ENCODE assay signal across 8 cellular contexts in the genomic region with DNA sequence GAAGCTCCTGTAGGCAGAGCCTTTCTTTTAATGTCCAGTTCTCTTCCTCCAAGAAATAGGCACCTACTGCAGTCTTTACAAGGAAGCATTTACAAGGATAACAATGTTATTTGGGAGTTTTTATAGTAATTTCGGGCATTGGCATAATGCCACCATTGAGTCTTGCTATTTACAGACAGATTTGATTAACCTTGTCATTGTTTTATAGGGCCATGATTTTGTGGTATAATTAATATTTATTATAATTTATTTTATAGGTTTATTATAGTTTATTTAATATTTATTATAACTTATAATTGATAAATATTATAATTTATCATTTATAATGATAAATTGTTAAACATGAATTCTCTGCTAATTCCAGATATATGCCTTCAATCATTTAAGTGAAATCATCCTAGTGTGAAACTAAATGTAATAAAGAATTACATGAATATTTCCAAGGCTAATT. TPM values are rescaled to one million over a fixed set of nuclear protein-coding genes. Genes with fewer than 3 reads are reported as not detected.
DNase-seq lines count a peak whose midpoint lies in the region; ATAC-seq and TF ChIP-seq lines count a peak whose summit lies in the region.

No MANE protein-coding gene starts in this region.

- no peaks in the 10 kb centered on the region for H3K36me3 ChIP-seq in PC-3 (ENCODE audit: low read depth, low read length)

- TF ChIP-seq POLR2A in GM18505 (IDR thresholded peaks at IDR 0.05; ENCODE audit: borderline replicate concordance, extremely low read depth, insufficient read depth, insufficient read length): no peak

- intact Hi-C loops in PC-3 (cut with micrococcal nuclease): no loop called here
- intact Hi-C loops in head of caudate nucleus (cut with DNase I): no loop called here

- no peaks in the 10 kb centered on the region for H3K9me3 ChIP-seq in PC-3 (ENCODE audit: low read length)

- H3K4me3 ChIP-seq in PC-3 (ENCODE audit: low read length) (peak overlapping the region; percentile 98), retinal pigment epithelial cell (ENCODE audit: low read length) (peak overlapping the region; percentile 81)

- H3K4me1 ChIP-seq in PC-3 (ENCODE audit: insufficient read depth, low read length): peaks cover 8% of the 10 kb centered on the region

- H3K27ac ChIP-seq in PC-3 (ENCODE audit: low read length): peak overlapping the region; percentile 41; the same call in 1 of the 2 replicates
- peak overlapping the region; percentile 48 for H3K27ac ChIP-seq in epithelial cell of prostate

- POLR2A ChIA-PET in PC-3 (lab: Charles Lee; ENCODE audit: unreplicated experiment): no interaction called here

- CTCF ChIA-PET in PC-3 (lab: Charles Lee): no interaction called here

- H3K27me3 ChIP-seq in PC-3 (ENCODE audit: low read length): no peaks in the 10 kb centered on the region

- ATAC-seq in GM18505 (IDR thresholded peaks at IDR 0.05; ENCODE audit: unreplicated experiment) (peak; percentile 1), PC-3 (no peak), GM21515 (IDR thresholded peaks at IDR 0.05; ENCODE audit: unreplicated experiment) (no peak)

- H3F3A ChIP-seq in PC-3 (ENCODE audit: low read length, unreplicated experiment): no peaks in the 10 kb centered on the region

- H2AFZ ChIP-seq in PC-3 (ENCODE audit: low read length): peak overlapping the region; percentile 91

- peak overlapping the region; percentile 85 for H3K4me2 ChIP-seq in PC-3 (ENCODE audit: low read length)

- BruUV-seq in PC-3 (replicated peaks; lab: Mats Ljungman, UMichigan): TSS peak; percentile 44

- H4K20me1 ChIP-seq in PC-3 (ENCODE audit: low read length): no peaks in the 10 kb centered on the region

- H3K9me2 ChIP-seq in PC-3 (replicated peaks; ENCODE audit: low read length): no peaks in the 10 kb centered on the region

- no peak for TF ChIP-seq CTCF in PC-3 (conservative IDR thresholded peaks at IDR 0.05; ENCODE audit: low read depth, low read length)
- no peak for TF ChIP-seq CTCF in retinal pigment epithelial cell (conservative IDR thresholded peaks at IDR 0.05; ENCODE audit: low read depth, low read length)

- H3K9ac ChIP-seq in PC-3 (ENCODE audit: low read length): no peak overlapping the region

- DNase-seq in PC-3 (no peak), epithelial cell of prostate (ENCODE audit: low read depth, low spot score) (no peak), retinal pigment epithelial cell (ENCODE audit: low read depth) (no peak), NCI-H345 treated with DMSO at 0.1 percent for 48 hours (lab: John Stamatoyannopoulos, UW; ENCODE audit: unreplicated experiment) (no peak), head of caudate nucleus (no peak), medulla oblongata (ENCODE audit: extremely low spot score) (no peak)

- H3K79me2 ChIP-seq in PC-3 (ENCODE audit: low read length): peaks cover 29% of the 10 kb centered on the region

RNA-seq across cellular contexts. Expression of a gene that starts 0.6 kb away (rescaled TPM):
- 18.7 and 20.2 TPM in 2 replicates for total RNA-seq in PC-3 (2014; rRNA removed)
